Comparison of ENCODE assay signal across 1 cellular context in genomic region chr12:130876297-130876696, GRCh38.
TF ChIP-seq lines count a peak whose summit lies in the region.

No MANE protein-coding gene starts in this region.

TF ChIP-seq in GM12878, 131 proteins besides CTCF, POLR2A, EP300 and RAD21:
- TF ChIP-seq NR2C1 (IDR thresholded peaks at IDR 0.05) (no peak), MAX (IDR thresholded peaks at IDR 0.05; ENCODE audit: low read depth, low read length) (no peak), SP1 (IDR thresholded peaks at IDR 0.05; ENCODE audit: low read depth, low read length) (no peak), WRNIP1 (IDR thresholded peaks at IDR 0.05; ENCODE audit: borderline replicate concordance, low read depth, low read length) (no peak), FOXK2 (IDR thresholded peaks at IDR 0.05) (no peak), MTA2 (IDR thresholded peaks at IDR 0.05; ENCODE audit: low read depth) (no peak), MYC (IDR thresholded peaks at IDR 0.05; ENCODE audit: insufficient read depth, insufficient read length, insufficient replicate concordance, low read length, severe bottlenecking) (no peak), ESRRA (IDR thresholded peaks at IDR 0.05; ENCODE audit: low read length) (no peak), JUNB (IDR thresholded peaks at IDR 0.05) (no peak), ZBTB40 (IDR thresholded peaks at IDR 0.05; ENCODE audit: borderline replicate concordance) (no peak)
